11 cellular contexts compared by ENCODE assay signal in genomic region chr21:38809170-38809878, GRCh38. TPM values are rescaled to one million over a fixed set of nuclear protein-coding genes. Genes with fewer than 3 reads are reported as not detected.
DNase-seq lines count a peak whose midpoint lies in the region; ATAC-seq, FAIRE-seq and TF ChIP-seq lines count a peak whose summit lies in the region.
"Had no signal": no experiment of that assay in that cellular context is flagged by ENCODE, and none has a peak within 500 bp of the region (broad histone marks: within the 10 kb centered on the region; RNA-seq: fewer than 3 reads in every experiment).

No MANE protein-coding gene starts in this region.

- no TSS peak for BruUV-seq in Panc1 (replicated peaks; lab: Mats Ljungman, UMichigan)

- peaks cover 90% of the 10 kb centered on the region for H3K79me2 ChIP-seq in DOHH2 (ENCODE audit: control insufficient read depth, low read length)

- peaks cover 18% of the 10 kb centered on the region; the same call in 1 of the 2 replicates for H4K20me1 ChIP-seq in DOHH2 (ENCODE audit: control insufficient read depth, insufficient read depth, low read depth, low read length)

- peak overlapping the region; percentile 95 for H3K4me2 ChIP-seq in DOHH2 (ENCODE audit: low read length)

- CTCF ChIA-PET in Panc1 (lab: Charles Lee): interaction anchor here (0.6 kb wide), 1 partner anchor 1723 kb away, joined by 5 read pairs; no protein-coding TSS in a partner anchor

- peaks cover 68% of the 10 kb centered on the region for H3K4me1 Mint-ChIP-seq in HFFc6 (ENCODE audit: low read depth)

- POLR2A ChIA-PET in Panc1 (lab: Charles Lee): interaction anchor here (0.5 to 1.1 kb wide), 5 partner anchors 22 to 318 kb away, joined by 3 to 6 read pairs (median 4); no protein-coding TSS in a partner anchor

- in situ Hi-C loops in Panc1 (cut with HindIII; ENCODE audit: low pct_unique_long_range_greater_than_20kb, low sequenced_read_pairs): no loop called here

- DNase-seq in Panc1 (ENCODE audit: low read depth, low spot score) (no peak), esophagus squamous epithelium (lab: John Stamatoyannopoulos, UW) (no peak), putamen (ENCODE audit: low spot score) (peak; percentile 23), GM19239 (ENCODE audit: insufficient read length, low spot score) (no peak), HFFc6 (no peak)
- DNase-seq in stimulated activated CD4-positive, alpha-beta T cell treated with anti-CD3 and anti-CD28 coated beads, Interleukin-12 subunit alpha, Interleukin-12 subunit beta, amount 100 ng/mL, for 4 hours: no peak
- DNase-seq: activated CD4-positive, alpha-beta T cell treated with anti-CD3 and anti-CD28 coated beads for 4 hours; islet precursor cell; NCI-H526 had no signal

- H3K4me3 Mint-ChIP-seq in HFFc6: no peak overlapping the region

- intact Hi-C loops in Panc1 (cut with micrococcal nuclease; ENCODE audit: unreplicated experiment): loop anchor here (5.0 to 10.0 kb wide), 2 partner anchors 42 to 295 kb away; no protein-coding TSS in a partner anchor
- intact Hi-C loops in esophagus squamous epithelium (cut with DNase I): loop anchor here (5.0 to 10.0 kb wide), 4 partner anchors 75 to 325 kb away; no protein-coding TSS in a partner anchor

- FAIRE-seq in GM19239 (lab: Jason Lieb, UNC): no peak

- peaks cover 5% of the 10 kb centered on the region; the same call in 1 of the 2 replicates for H3F3A ChIP-seq in DOHH2 (ENCODE audit: control insufficient read depth, insufficient read depth)

- no peaks in the 10 kb centered on the region for H3K9me2 ChIP-seq in DOHH2 (replicated peaks; ENCODE audit: control insufficient read depth, low read length)

- H3K27me3 Mint-ChIP-seq in HFFc6 (ENCODE audit: insufficient read depth): peaks cover 2% of the 10 kb centered on the region; the same call in 1 of the 2 replicates

- ATAC-seq in Panc1: no peak
- no peak for ATAC-seq in HG02610 (IDR thresholded peaks at IDR 0.05; ENCODE audit: unreplicated experiment)

- peaks cover 43% of the 10 kb centered on the region for H3K4me1 ChIP-seq in DOHH2 (ENCODE audit: control insufficient read depth, low read length)
- peaks cover 39% of the 10 kb centered on the region for H3K4me1 ChIP-seq in Panc1 (ENCODE audit: control insufficient read depth, insufficient read depth, low read length)
- peaks cover 15 to 81% (median 38%) of the 10 kb centered on the region in 3 donors for H3K4me1 ChIP-seq in esophagus squamous epithelium

- H3K9me3 ChIP-seq in DOHH2 (ENCODE audit: control insufficient read depth, insufficient read depth, low read length) (no peaks in the 10 kb centered on the region), Panc1 (ENCODE audit: control insufficient read depth, insufficient read depth, low read depth, low read length) (no peaks in the 10 kb centered on the region), esophagus squamous epithelium (no peaks in the 10 kb centered on the region)

- no peak for TF ChIP-seq CTCF in DOHH2 (IDR thresholded peaks at IDR 0.05; ENCODE audit: low read depth, low read length, poor library complexity, severe bottlenecking)
- TF ChIP-seq CTCF in Panc1 (IDR thresholded peaks at IDR 0.05): no peak
- TF ChIP-seq CTCF in esophagus squamous epithelium (IDR thresholded peaks at IDR 0.05): no peak
- TF ChIP-seq CTCF in HFFc6 (IDR thresholded peaks at IDR 0.05): no peak

- WGBS in esophagus squamous epithelium, 2 donors: 0% methylated on average over 1 of the region's 2 CpGs

- peaks cover 46% of the 10 kb centered on the region for H3K36me3 Mint-ChIP-seq in HFFc6 (ENCODE audit: low read depth)

- no peak overlapping the region for H3K27ac Mint-ChIP-seq in HFFc6

- H3K27me3 ChIP-seq in DOHH2 (ENCODE audit: control insufficient read depth, low read length): no peaks in the 10 kb centered on the region
- no peaks in the 10 kb centered on the region for H3K27me3 ChIP-seq in Panc1 (ENCODE audit: control insufficient read depth, insufficient read depth, low read length)
- H3K27me3 ChIP-seq in esophagus squamous epithelium: no peaks in the 10 kb centered on the region

- peaks cover 81% of the 10 kb centered on the region for H3K36me3 ChIP-seq in DOHH2 (ENCODE audit: control insufficient read depth, low read length)
- peaks cover 26% of the 10 kb centered on the region for H3K36me3 ChIP-seq in Panc1 (ENCODE audit: control insufficient read depth, insufficient read depth, low read length)
- H3K36me3 ChIP-seq in esophagus squamous epithelium: peaks cover 8 to 50% (median 12%) of the 10 kb centered on the region in 3 donors

- peak overlapping the region; percentile 73 for H3K27ac ChIP-seq in DOHH2 (ENCODE audit: low read depth, low read length)
- H3K27ac ChIP-seq in Panc1 (ENCODE audit: low read length): peak overlapping the region; percentile 93
- peak overlapping the region; percentile 92 to 100 (median 100) for H3K27ac ChIP-seq in esophagus squamous epithelium

- H3K9me3 Mint-ChIP-seq in HFFc6: no peaks in the 10 kb centered on the region

- no peak for TF ChIP-seq POLR2A in esophagus squamous epithelium (IDR thresholded peaks at IDR 0.05)

- peak overlapping the region; percentile 78 for H3K4me3 ChIP-seq in DOHH2 (ENCODE audit: low read length)
- H3K4me3 ChIP-seq in Panc1 (ENCODE audit: low read depth in 2 of 2, low read length in 2 of 2): peak overlapping the region; percentile 76 to 84
- peak overlapping the region; percentile 1 to 99 (median 96) for H3K4me3 ChIP-seq in esophagus squamous epithelium

RNA-seq across cellular contexts. Expression of gene ETS2, which starts 3.6 kb away (rescaled TPM):
- 132 TPM for total RNA-seq in Panc1 (2021; ENCODE audit: unreplicated experiment)
- polyA plus RNA-seq in Panc1 (2012; ENCODE audit: insufficient read length): 62.0 TPM
- 100 to 1,000 TPM in 1 of 4 donors, 10 to 100 TPM in 3; 67.5 to 118 (median 78.8) TPM for total RNA-seq in esophagus squamous epithelium
- 10 to 100 TPM; 23.2 to 33.3 (median 29.0) TPM for total RNA-seq in HFFc6 (2021; fragmentation: NEBNext Ultra II Directional; extraction: Animal tissue kit (Norgen Biotek cat#: 25700))
